Comparison of ENCODE assay signal across 9 cellular contexts in the genomic region with DNA sequence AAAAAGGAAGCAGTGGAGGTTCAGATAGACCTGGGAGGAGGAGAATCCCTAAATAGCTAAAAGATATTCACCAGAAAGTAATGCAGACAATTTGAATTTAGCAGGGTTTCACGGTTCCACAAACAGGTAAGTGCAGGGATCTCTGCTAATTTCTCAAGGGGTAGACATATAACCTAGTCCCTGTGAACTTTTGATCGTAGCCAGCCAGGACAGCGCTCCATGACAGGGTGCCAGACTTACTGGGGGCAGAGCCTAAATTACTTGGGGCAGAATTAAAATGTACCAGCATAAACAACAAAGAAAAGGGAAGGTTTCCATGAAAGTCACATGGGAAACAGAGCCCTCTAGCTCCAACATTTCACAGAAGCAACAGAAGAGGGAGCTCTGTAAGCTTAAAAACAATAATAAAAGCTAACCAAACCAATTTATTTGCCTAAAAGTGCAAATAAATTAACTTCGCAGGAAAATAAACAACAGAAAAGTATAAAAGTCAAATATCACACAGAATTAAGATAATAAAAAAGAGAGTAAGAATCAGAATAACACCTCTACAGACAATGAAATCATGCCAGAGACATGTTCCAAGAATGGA.
A peak's percentile ranks its signal among the peaks of the same experiment; 100 is the strongest.
DNase-seq lines count a peak whose midpoint lies in the region; ATAC-seq and TF ChIP-seq lines count a peak whose summit lies in the region.
"Had no signal": no experiment of that assay in that cellular context is flagged by ENCODE, and none has a peak within 500 bp of the region (broad histone marks: within the 10 kb centered on the region; RNA-seq: fewer than 3 reads in every experiment).

No MANE protein-coding gene starts in this region.

- no peak overlapping the region for H3K4me2 ChIP-seq in OCI-LY3 (ENCODE audit: low read length)
- no peak overlapping the region for H3K4me2 ChIP-seq in smooth muscle cell

- H3K9ac ChIP-seq in OCI-LY3 (ENCODE audit: low read length) (no peak overlapping the region), smooth muscle cell (ENCODE audit: low read depth) (no peak overlapping the region)

- H3K4me1 ChIP-seq in OCI-LY3 (ENCODE audit: low read length) (no peaks in the 10 kb centered on the region), smooth muscle cell (ENCODE audit: low read depth) (no peaks in the 10 kb centered on the region)

- WGBS in smooth muscle cell (ENCODE audit: low lambda C conversion rate): 75% methylated on average over 4 of the region's 4 CpGs

- H3K4me3 ChIP-seq in OCI-LY3 (ENCODE audit: low read length): no peak overlapping the region
- H3K4me3 ChIP-seq in fibroblast of villous mesenchyme (ENCODE audit: low read depth, low read length): no peak overlapping the region
- no peak overlapping the region for H3K4me3 ChIP-seq in smooth muscle cell
- H3K4me3 ChIP-seq: skin epidermis had no signal

- H3K79me2 ChIP-seq in OCI-LY3 (ENCODE audit: low read length) (no peaks in the 10 kb centered on the region), smooth muscle cell (ENCODE audit: low read depth) (no peaks in the 10 kb centered on the region)

- H2AFZ ChIP-seq in OCI-LY3 (ENCODE audit: low read depth, low read length) (0 out of 2 replicates have a peak overlapping the region, but pooled peaks have one; percentile 24), smooth muscle cell (ENCODE audit: low read depth) (peak overlapping the region; percentile 46)

- no peak for ATAC-seq in HG03571 (IDR thresholded peaks at IDR 0.05; ENCODE audit: unreplicated experiment)

- peak; percentile 84 for TF ChIP-seq CTCF in OCI-LY3 (IDR thresholded peaks at IDR 0.05; ENCODE audit: low read depth, low read length)
- peak; percentile 66 for TF ChIP-seq CTCF in fibroblast of villous mesenchyme (IDR thresholded peaks at IDR 0.05; ENCODE audit: insufficient read depth, low read depth, low read length)
- TF ChIP-seq CTCF in smooth muscle cell (IDR thresholded peaks at IDR 0.05; ENCODE audit: borderline replicate concordance, insufficient read depth, poor library complexity, severe bottlenecking): peak; percentile 52

- H3K27me3 ChIP-seq in OCI-LY3 (ENCODE audit: low read depth, low read length) (peaks cover 9% of the 10 kb centered on the region; the same call in 1 of the 2 replicates), smooth muscle cell (ENCODE audit: low read depth) (no peaks in the 10 kb centered on the region)

- no peaks in the 10 kb centered on the region for H3F3A ChIP-seq in smooth muscle cell (ENCODE audit: low read depth)

- H3K27ac ChIP-seq in OCI-LY3 (ENCODE audit: low read length): no peak overlapping the region
- H3K27ac ChIP-seq in smooth muscle cell (ENCODE audit: low read depth): no peak overlapping the region
- H3K27ac ChIP-seq: skin epidermis had no signal

- H3K36me3 ChIP-seq in OCI-LY3 (replicated peaks; ENCODE audit: low read depth, low read length) (no peaks in the 10 kb centered on the region), smooth muscle cell (ENCODE audit: low read depth) (no peaks in the 10 kb centered on the region)

- H4K20me1 ChIP-seq in OCI-LY3 (ENCODE audit: insufficient read depth, low read length) (no peaks in the 10 kb centered on the region), smooth muscle cell (ENCODE audit: low read depth) (no peaks in the 10 kb centered on the region)

- DNase-seq in NCI-H2081 (lab: John Stamatoyannopoulos, UW): peak; percentile 39 to 52
- DNase-seq in NCI-H2081 treated with DMSO at 0.1 percent for 48 hours (lab: John Stamatoyannopoulos, UW): no peak
- DNase-seq in fibroblast of villous mesenchyme (ENCODE audit: low read depth): peak; percentile 60
- DNase-seq in smooth muscle cell (lab: John Stamatoyannopoulos, UW; ENCODE audit: unreplicated experiment): no peak
- DNase-seq in 8988T: no peak
- no peak for DNase-seq in SK-N-DZ (ENCODE audit: low spot score)

- H3K9me3 ChIP-seq in OCI-LY3 (ENCODE audit: insufficient read depth, low read length) (no peaks in the 10 kb centered on the region), smooth muscle cell (replicated peaks; ENCODE audit: low read depth) (no peaks in the 10 kb centered on the region)

Comparison
In these comparisons a context has a peak if more than half of its experiments do, and no peak if none do; other contexts are left out.
1. DNase-seq: peak in NCI-H2081 (2 of 2) and fibroblast of villous mesenchyme (single experiment); none in NCI-H2081 treated with DMSO at 0.1 percent for 48 hours (single experiment), smooth muscle cell (single experiment), 8988T (single experiment) and SK-N-DZ (single experiment).
2. Peak in every context shown above with its lines, with median percentiles within 50 percentile points of each other: CTCF ChIP-seq.